Comparison of ENCODE assay signal across 27 cellular contexts in genomic region chr1:110559157-110559556, GRCh38. TPM values are rescaled to one million over a fixed set of nuclear protein-coding genes. Genes with fewer than 3 reads are reported as not detected.
DNase-seq lines count a peak whose midpoint lies in the region; TF ChIP-seq lines count a peak whose summit lies in the region.
"Had no signal": no experiment of that assay in that cellular context is flagged by ENCODE, and none has a peak within 500 bp of the region (broad histone marks: within the 10 kb centered on the region; RNA-seq: fewer than 3 reads in every experiment).

No MANE protein-coding gene starts in this region.

- no peak overlapping the region for H3K27ac ChIP-seq in epithelial cell of prostate
- no peak overlapping the region for H3K27ac ChIP-seq in brain microvascular endothelial cell
- no peak overlapping the region for H3K27ac ChIP-seq in WERI-Rb-1
- H3K27ac ChIP-seq: KMS-11, suprapubic skin had no signal

- H3K9me3 ChIP-seq in MG63: no peaks in the 10 kb centered on the region
- H3K9me3 ChIP-seq in WERI-Rb-1 (ENCODE audit: severe bottlenecking): no peaks in the 10 kb centered on the region
- H3K9me3 ChIP-seq: Caco-2, suprapubic skin had no signal

- no peak overlapping the region for H3K4me3 ChIP-seq in MG63
- no peak overlapping the region for H3K4me3 ChIP-seq in brain microvascular endothelial cell (ENCODE audit: low read depth, low read length)
- no peak overlapping the region for H3K4me3 ChIP-seq in WERI-Rb-1 (ENCODE audit: low read depth, low read length)
- H3K4me3 ChIP-seq: suprapubic skin had no signal

- H3K27me3 ChIP-seq in MG63: peaks cover 38% of the 10 kb centered on the region
- peaks cover 24% of the 10 kb centered on the region for H3K27me3 ChIP-seq in brain microvascular endothelial cell (replicated peaks)
- no peaks in the 10 kb centered on the region for H3K27me3 ChIP-seq in WERI-Rb-1 (ENCODE audit: insufficient read depth, low read depth, severe bottlenecking)

- TF ChIP-seq CTCF in brain microvascular endothelial cell (IDR thresholded peaks at IDR 0.05; ENCODE audit: low read depth, low read length, missing control alignments): no peak
- TF ChIP-seq CTCF in WERI-Rb-1 (IDR thresholded peaks at IDR 0.05; ENCODE audit: low read depth, low read length): no peak

- DNase-seq in activated T-cell treated with anti-CD3 and anti-CD28 coated beads for 48 hours (ENCODE audit: low read depth) (peak; percentile 8), activated T-cell treated with anti-CD3 and anti-CD28 coated beads for 4 hours (no peak), ELF-1 (ENCODE audit: low read depth, low spot score) (peak; percentile 9), MG63 (peak; percentile 52), epithelial cell of prostate (ENCODE audit: low read depth, low spot score) (peak; percentile 18), brain microvascular endothelial cell (no peak), WERI-Rb-1 (no peak), NCI-H1694 (lab: John Stamatoyannopoulos, UW) (no peak)
- DNase-seq: activated CD4-positive, alpha-beta T cell treated with anti-CD3 and anti-CD28 coated beads, Interleukin-2, amount 50 U/mL, for 1 hour; activated T-cell treated with anti-CD3 and anti-CD28 coated beads, Interleukin-2, amount 50 U/mL, for 24 hours; C1 segment of cervical spinal cord; Caco-2; DMS79; midbrain; naive thymus-derived CD8-positive, alpha-beta T cell; NCI-H1436 treated with DMSO at 0.1 percent for 48 hours; SHP77 had no signal

- in situ Hi-C loops in brain microvascular endothelial cell (cut with HindIII; ENCODE audit: low pct_ligation_motif_present, low sequenced_read_pairs): no loop called here

- H3K36me3 ChIP-seq in MG63 (no peaks in the 10 kb centered on the region), brain microvascular endothelial cell (replicated peaks) (no peaks in the 10 kb centered on the region), WERI-Rb-1 (no peaks in the 10 kb centered on the region)
- H3K36me3 ChIP-seq: suprapubic skin had no signal

RNA-seq across cellular contexts. Expression of gene KCNA10, which starts 40.2 kb away (rescaled TPM):
- not detected in 2 replicates for total RNA-seq in MG63 (2014; rRNA removed; shearing (Covaris generic); ENCODE audit: low replicate concordance)
- total RNA-seq: Caco-2; chondrocyte; endothelial cell of umbilical vein; lower leg skin; naive thymus-derived CD8-positive, alpha-beta T cell; NCI-H460; OCI-LY7; omental fat pad; renal cortical epithelial cell; suprapubic skin; urinary bladder had no signal

RNA-seq across cellular contexts. Expression of gene KCNA2, which starts 47.0 kb away (rescaled TPM):
- total RNA-seq in MG63 (2014; rRNA removed; shearing (Covaris generic); ENCODE audit: low replicate concordance): 0.17 TPM in 1 of 2 replicates, not detected in the other
- total RNA-seq: endothelial cell of umbilical vein, NCI-H460, renal cortical epithelial cell had no signal

Comparison
In these comparisons a context has a peak if more than half of its experiments do, and no peak if none do; other contexts are left out.
1. DNase-seq: peak in activated T-cell treated with anti-CD3 and anti-CD28 coated beads for 48 hours (single experiment), ELF-1 (single experiment), MG63 (single experiment) and epithelial cell of prostate (single experiment); none in activated T-cell treated with anti-CD3 and anti-CD28 coated beads for 4 hours (single experiment), brain microvascular endothelial cell (single experiment), WERI-Rb-1 (single experiment) and NCI-H1694 (single experiment).